Comparison of ENCODE assay signal across 8 cellular contexts in genomic region chr4:128565565-128566186, GRCh38.
DNase-seq lines count a peak whose midpoint lies in the region; ATAC-seq, FAIRE-seq and TF ChIP-seq lines count a peak whose summit lies in the region.

No MANE protein-coding gene starts in this region.

- POLR2A ChIA-PET in A549 (lab: Yijun Ruan, JAX) = no interaction called here

- no peaks in the 10 kb centered on the region for H3K9me3 ChIP-seq in A549
- no peaks in the 10 kb centered on the region for H3K9me3 ChIP-seq in MG63
- no peaks in the 10 kb centered on the region for H3K9me3 ChIP-seq in uterus

- H3K4me3 ChIP-seq in A549 = no peak overlapping the region
- H3K4me3 ChIP-seq in MG63 = no peak overlapping the region
- H3K4me3 ChIP-seq in uterus = no peak overlapping the region

- DNase-seq in A549 (ENCODE audit: low read depth in 1 of 2, low spot score in 1 of 2) = peak in 1 of 2 experiments; percentile 69
- peak; percentile 41 for DNase-seq in GDM1 (lab: John Stamatoyannopoulos, UW)
- peak; percentile 10 for DNase-seq in MG63
- peak; percentile 53 for DNase-seq in astrocyte of the hippocampus (ENCODE audit: low read depth, low spot score)
- DNase-seq in left kidney (ENCODE audit: low read depth, low spot score) = peak; percentile 88
- peak; percentile 32 to 36 for DNase-seq in uterus
- no peak for DNase-seq in DMS79 treated with DMSO at 0.1 percent for 48 hours (lab: John Stamatoyannopoulos, UW)

- no peak for TF ChIP-seq POLR2A in A549 (IDR thresholded peaks at IDR 0.05; ENCODE audit: low read length)
- no peak for TF ChIP-seq POLR2A in uterus (IDR thresholded peaks at IDR 0.05)

- 75% methylated on average over 4 of the region's 4 CpGs for WGBS in A549 (ENCODE audit: missing lambda C conversion rate)

- H3K4me2 ChIP-seq in A549 = no peak overlapping the region

- intact Hi-C loops in uterus (cut with DNase I; ENCODE audit: low total_unique reads) = no loop called here

- H3K36me3 ChIP-seq in MG63 (no peaks in the 10 kb centered on the region), uterus (no peaks in the 10 kb centered on the region)

- no peak for TF ChIP-seq EP300 in A549 (IDR thresholded peaks at IDR 0.05)

- TF ChIP-seq CTCF in A549 (IDR thresholded peaks at IDR 0.05) = peak; percentile 29; the same call in 2 of the 3 replicates
- TF ChIP-seq CTCF in uterus (IDR thresholded peaks at IDR 0.05) = peak; percentile 35 to 54 (median 42)

- no peak for FAIRE-seq in A549 (lab: Jason Lieb, UNC)

- peaks cover 86% of the 10 kb centered on the region for H3K4me1 ChIP-seq in A549
- no peaks in the 10 kb centered on the region for H3K4me1 ChIP-seq in uterus

- peak; percentile 48 to 64 for TF ChIP-seq RAD21 in A549 (conservative IDR thresholded peaks at IDR 0.05 in 1 of 2, IDR thresholded peaks at IDR 0.05 in 1 of 2)

- CTCF ChIA-PET in A549 (lab: Yijun Ruan, JAX) = interaction anchor here (1.6 kb wide), 1 partner anchor 111 kb away, joined by 3 read pairs; no protein-coding TSS in a partner anchor

- H3K27me3 ChIP-seq in MG63 (no peaks in the 10 kb centered on the region), uterus (no peaks in the 10 kb centered on the region)

- H3K27ac ChIP-seq in A549 = peak overlapping the region; percentile 93 to 98
- no peak overlapping the region for H3K27ac ChIP-seq in uterus

- ATAC-seq in A549 (peak in 1 of 2 experiments; percentile 62; a peak in 3 of 6 replicates), GM19467 (IDR thresholded peaks at IDR 0.05; ENCODE audit: unreplicated experiment) (no peak)

TF ChIP-seq in A549, 52 proteins besides CTCF, POLR2A, EP300 and RAD21:
- TF ChIP-seq SMC3 (IDR thresholded peaks at IDR 0.05) (peak; percentile 35; the same call in 2 of the 3 replicates), BHLHE40 (IDR thresholded peaks at IDR 0.05; ENCODE audit: low read depth, low read length) (no peak)

Comparison
In these comparisons a context has a peak if more than half of its experiments do, and no peak if none do; other contexts are left out.
1. H3K27ac ChIP-seq: peak in A549 (2 of 2); none in uterus (0 of 2).